8 cellular contexts compared by ENCODE assay signal in the genomic region with DNA sequence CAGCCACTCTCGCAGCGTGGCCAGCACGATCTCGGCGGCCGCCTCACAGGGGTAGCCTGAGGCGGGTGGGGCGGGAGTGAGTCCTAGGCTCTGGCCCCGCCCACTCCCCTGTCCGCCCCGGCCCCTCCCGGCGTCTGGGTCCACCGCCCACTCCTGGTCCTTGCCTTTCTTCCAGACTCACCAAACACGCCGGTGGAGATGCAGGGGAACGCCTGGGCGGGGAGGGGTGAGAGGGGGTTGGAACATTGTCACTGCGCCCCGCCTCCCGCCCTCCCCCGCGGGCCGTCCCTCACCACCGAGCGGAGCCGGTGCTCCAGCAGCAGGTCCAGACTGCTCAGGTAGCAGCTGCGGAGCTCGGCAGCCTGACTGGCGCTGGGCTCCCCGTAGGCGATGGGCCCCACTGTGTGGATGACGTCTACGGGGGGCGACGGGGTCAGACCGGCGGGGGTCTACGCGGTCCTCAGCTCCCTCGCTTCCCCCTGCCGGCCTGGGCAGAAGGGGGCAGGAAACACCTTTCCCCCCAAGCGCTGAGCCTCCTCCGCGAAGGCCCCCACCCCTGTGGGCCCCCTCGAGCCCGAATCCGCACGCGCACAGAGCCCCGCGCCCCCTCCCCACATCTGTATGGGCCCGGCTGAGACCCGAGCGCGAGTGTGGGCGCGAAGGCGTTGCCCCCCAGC. TPM values are rescaled to one million over a fixed set of nuclear protein-coding genes. Genes with fewer than 3 reads are reported as not detected.
A peak's percentile ranks its signal among the peaks of the same experiment; 100 is the strongest.
DNase-seq lines count a peak whose midpoint lies in the region; ATAC-seq and TF ChIP-seq lines count a peak whose summit lies in the region.

No MANE protein-coding gene starts in this region.

- H4K12ac ChIP-seq in trophoblast cell (ENCODE audit: low read depth, low read length) = no peak overlapping the region

- H3K9me2 ChIP-seq in SK-N-SH = no peaks in the 10 kb centered on the region
- H3K9me2 ChIP-seq in Karpas-422 (replicated peaks; ENCODE audit: insufficient read depth, low read length) = no peaks in the 10 kb centered on the region

- H3K4me2 ChIP-seq in SK-N-SH (no peak overlapping the region), trophoblast cell (ENCODE audit: low read length) (peak overlapping the region; percentile 73), Karpas-422 (ENCODE audit: low read depth, low read length, poor library complexity, severe bottlenecking) (no peak overlapping the region)

- H4K20me1 ChIP-seq in SK-N-SH (ENCODE audit: insufficient read depth) = peaks cover 18% of the 10 kb centered on the region
- peaks cover 6% of the 10 kb centered on the region; the same call in 1 of the 2 replicates for H4K20me1 ChIP-seq in Karpas-422 (ENCODE audit: insufficient read depth, low read depth, low read length)

- no peak; the same call in 1 of the 3 replicates for ATAC-seq in SK-N-SH treated with all-trans-retinoic acid at 6 μM for 48 hours

- H3K79me2 ChIP-seq in SK-N-SH (ENCODE audit: insufficient read depth) (peaks cover under 1% of the 10 kb centered on the region; the same call in 1 of the 2 replicates), trophoblast cell (ENCODE audit: control insufficient read depth, insufficient read depth, low read length, poor library complexity) (no peaks in the 10 kb centered on the region), Karpas-422 (ENCODE audit: low read length) (no peaks in the 10 kb centered on the region)

- no peak for TF ChIP-seq CTCF in SK-N-SH (IDR thresholded peaks at IDR 0.05)
- TF ChIP-seq CTCF in esophagus muscularis mucosa (IDR thresholded peaks at IDR 0.05) = no peak
- no peak for TF ChIP-seq CTCF in vagina (IDR thresholded peaks at IDR 0.05)

- POLR2A ChIA-PET in SK-N-SH (lab: Yijun Ruan, JAX) = no interaction called here

- WGBS in SK-N-SH (ENCODE audit: low lambda C conversion rate) = 90% methylated on average over 30 of the region's 59 CpGs
- 9% methylated on average over 20 of the region's 59 CpGs for WGBS in esophagus muscularis mucosa
- WGBS in trophoblast cell (ENCODE audit: extremely low coverage, insufficient coverage, insufficient read length) = no CpG with 5 or more reads among the region's 59 CpGs

- no peak overlapping the region for H2BK120ac ChIP-seq in trophoblast cell (ENCODE audit: insufficient read depth, low read length, poor library complexity)

- no peak for TF ChIP-seq RAD21 in SK-N-SH (IDR thresholded peaks at IDR 0.05; ENCODE audit: low read length)

- H2AFZ ChIP-seq in SK-N-SH (ENCODE audit: low read depth) (no peak overlapping the region), trophoblast cell (ENCODE audit: insufficient read depth, low read length, poor library complexity) (no peak overlapping the region), Karpas-422 (ENCODE audit: low read length) (no peak overlapping the region)

- no peak overlapping the region for H3K18ac ChIP-seq in trophoblast cell (ENCODE audit: low read length)

- H3K36me3 ChIP-seq in SK-N-SH (replicated peaks in 1 of 2; ENCODE audit: control insufficient read depth in 1 of 2, insufficient read depth in 2 of 2, low read length in 1 of 2) (peaks cover 0 to 45% of the 10 kb centered on the region in 2 experiments), esophagus muscularis mucosa (peaks cover 40 to 45% (median 43%) of the 10 kb centered on the region in 4 donors), trophoblast cell (ENCODE audit: control insufficient read depth in 1 of 2, insufficient read depth in 2 of 2, low read length in 2 of 2) (peaks cover 38% of the 10 kb centered on the region in 2 experiments), vagina (peaks cover 0 to 33% of the 10 kb centered on the region in 2 donors), Karpas-422 (ENCODE audit: insufficient read depth, low read length) (peaks cover 3% of the 10 kb centered on the region; the same call in 1 of the 2 replicates)

- H3K27me3 ChIP-seq in SK-N-SH (ENCODE audit: insufficient read depth) = no peaks in the 10 kb centered on the region
- peaks cover 0 to 15% (median 0%) of the 10 kb centered on the region in 4 donors for H3K27me3 ChIP-seq in esophagus muscularis mucosa
- H3K27me3 ChIP-seq in trophoblast cell (ENCODE audit: insufficient read depth, low read length) = no peaks in the 10 kb centered on the region
- H3K27me3 ChIP-seq in vagina = no peaks in the 10 kb centered on the region
- no peaks in the 10 kb centered on the region for H3K27me3 ChIP-seq in Karpas-422 (ENCODE audit: low read length)

- no peaks in the 10 kb centered on the region for H3K79me1 ChIP-seq in trophoblast cell (ENCODE audit: low read length)

- TF ChIP-seq POLR2A in esophagus muscularis mucosa (IDR thresholded peaks at IDR 0.05; ENCODE audit: low read depth) (no peak), vagina (IDR thresholded peaks at IDR 0.05) (no peak)

- DNase-seq in SK-N-SH (peak; percentile 66), activated T-cell treated with anti-CD3 and anti-CD28 coated beads for 1 hour (ENCODE audit: low read depth) (peak; percentile 49), esophagus muscularis mucosa (ENCODE audit: extremely low spot score) (no peak), trophoblast cell (peak; percentile 92 to 93), vagina (ENCODE audit: extremely low spot score in 2 of 2) (no peak), HCEC 1CT (no peak), Karpas-422 (no peak)

- CTCF ChIA-PET in SK-N-SH (lab: Yijun Ruan, JAX) = interaction anchor here (0.6 to 1.9 kb wide), 4 partner anchors 11 to 153 kb away, joined by 3 to 8 read pairs (median 4); no protein-coding TSS in a partner anchor

- no peak overlapping the region for H4K8ac ChIP-seq in trophoblast cell (ENCODE audit: low read depth, low read length)

- no peak for TF ChIP-seq EP300 in SK-N-SH (IDR thresholded peaks at IDR 0.05; ENCODE audit: borderline replicate concordance in 1 of 2, low read depth in 1 of 2, low read length in 1 of 2)
- TF ChIP-seq EP300 in esophagus muscularis mucosa (IDR thresholded peaks at IDR 0.05) = no peak

- H3K23ac ChIP-seq in trophoblast cell (ENCODE audit: low read length) = no peak overlapping the region

- intact Hi-C loops in esophagus muscularis mucosa (cut with DNase I) (loop anchor here (1.0 kb wide), 1 partner anchor 149 kb away; no protein-coding TSS in a partner anchor), vagina (cut with DNase I) (loop anchor here (1.0 kb wide), 1 partner anchor 149 kb away; no protein-coding TSS in a partner anchor)

- no peaks in the 10 kb centered on the region for H3K9me3 ChIP-seq in SK-N-SH
- no peaks in the 10 kb centered on the region for H3K9me3 ChIP-seq in esophagus muscularis mucosa
- peaks cover 2% of the 10 kb centered on the region for H3K9me3 ChIP-seq in trophoblast cell (ENCODE audit: insufficient read depth, low read depth, low read length)
- H3K9me3 ChIP-seq in vagina = no peaks in the 10 kb centered on the region
- no peaks in the 10 kb centered on the region for H3K9me3 ChIP-seq in Karpas-422 (ENCODE audit: low read length)

- no peak overlapping the region for H3K14ac ChIP-seq in trophoblast cell (ENCODE audit: low read length)

- H4K91ac ChIP-seq in trophoblast cell (ENCODE audit: low read depth, low read length) = no peak overlapping the region

- H2BK12ac ChIP-seq in trophoblast cell (ENCODE audit: low read length) = no peak overlapping the region

- H3F3A ChIP-seq in SK-N-SH (replicated peaks; ENCODE audit: insufficient read depth) = no peaks in the 10 kb centered on the region

- H3K27ac ChIP-seq in SK-N-SH (ENCODE audit: low read depth in 2 of 2, low read length in 1 of 2) = no peak overlapping the region
- H3K27ac ChIP-seq in esophagus muscularis mucosa (replicated peaks in 1 of 4) = no peak overlapping the region
- H3K27ac ChIP-seq in trophoblast cell (ENCODE audit: low read depth, low read length) = no peak overlapping the region
- H3K27ac ChIP-seq in vagina = peak overlapping the region; percentile 54
- no peak overlapping the region for H3K27ac ChIP-seq in Karpas-422 (ENCODE audit: low read length)

- H3K4me1 ChIP-seq in SK-N-SH (ENCODE audit: control insufficient read depth in 1 of 2, insufficient read depth in 2 of 2, low read depth in 1 of 2, low read length in 1 of 2) = peaks cover 0 to 2% of the 10 kb centered on the region in 2 experiments; a peak in 1 of 4 replicates
- peaks cover 34 to 48% (median 42%) of the 10 kb centered on the region in 4 donors for H3K4me1 ChIP-seq in esophagus muscularis mucosa
- peaks cover 15% of the 10 kb centered on the region in 2 experiments for H3K4me1 ChIP-seq in trophoblast cell (ENCODE audit: control insufficient read depth in 1 of 2, insufficient read depth in 2 of 2, low read length in 2 of 2)
- peaks cover 44% of the 10 kb centered on the region for H3K4me1 ChIP-seq in vagina
- H3K4me1 ChIP-seq in Karpas-422 (ENCODE audit: low read length) = no peaks in the 10 kb centered on the region

- no peak overlapping the region for H2BK5ac ChIP-seq in trophoblast cell (ENCODE audit: low read depth, low read length, poor library complexity)

- H3K4ac ChIP-seq in trophoblast cell (ENCODE audit: low read depth, low read length) = no peak overlapping the region

- no peak overlapping the region for H3K9ac ChIP-seq in SK-N-SH
- H3K9ac ChIP-seq in trophoblast cell (ENCODE audit: low read length) = no peak overlapping the region
- H3K9ac ChIP-seq in Karpas-422 (ENCODE audit: low read length) = no peak overlapping the region

- H3K4me3 ChIP-seq in SK-N-SH (ENCODE audit: low read depth in 2 of 2, low read length in 1 of 2) (no peak overlapping the region), esophagus muscularis mucosa (peak overlapping the region; percentile 46 to 52 (median 48)), trophoblast cell (ENCODE audit: low read depth, low read length) (peak overlapping the region; percentile 59), vagina (peak overlapping the region; percentile 17 to 41), Karpas-422 (ENCODE audit: low read length) (no peak overlapping the region)

- H2AK5ac ChIP-seq in trophoblast cell (ENCODE audit: low read length) = no peak overlapping the region

RNA-seq across cellular contexts. Expression of gene OTUB1, which starts 13.2 kb away (rescaled TPM):
- 183 and 195 TPM in 2 replicates for polyA plus RNA-seq in SK-N-SH (2012; rRNA removed)
- polyA plus RNA-seq in SK-N-SH (2012; cell fraction: cytosol; rRNA removed) = 76.2 and 109 TPM in 2 replicates
- 446 and 520 TPM in 2 replicates for polyA plus RNA-seq in SK-N-SH (2012; cell fraction: nucleus; rRNA removed)
- total RNA-seq in esophagus muscularis mucosa = 10 to 100 TPM; 57.7 to 70.5 (median 65.4) TPM
- 88.2 and 91.1 TPM in 2 replicates for polyA plus RNA-seq in trophoblast cell (2013)
- 85.0 TPM for total RNA-seq in vagina
- 41.6 and 61.7 TPM in 2 replicates for total RNA-seq in Karpas-422 (2014; rRNA removed; shearing (Covaris generic); ENCODE audit: low replicate concordance)

RNA-seq across cellular contexts. Expression of gene COX8A, which starts 25.1 kb away (rescaled TPM):
- 597 and 824 TPM in 2 replicates for polyA plus RNA-seq in SK-N-SH (2012; rRNA removed)
- 313 and 507 TPM in 2 replicates for polyA plus RNA-seq in SK-N-SH (2012; cell fraction: cytosol; rRNA removed)
- 180 and 321 TPM in 2 replicates for polyA plus RNA-seq in SK-N-SH (2012; cell fraction: nucleus; rRNA removed)
- total RNA-seq in esophagus muscularis mucosa = 100 to 1,000 TPM; 393 to 518 (median 445) TPM
- 385 and 425 TPM in 2 replicates for polyA plus RNA-seq in trophoblast cell (2013)
- total RNA-seq in vagina = 383 TPM
- 574 and 779 TPM in 2 replicates for total RNA-seq in Karpas-422 (2014; rRNA removed; shearing (Covaris generic); ENCODE audit: low replicate concordance)

RNA-seq across cellular contexts. Expression of gene FLRT1, which starts 36.2 kb away (rescaled TPM):
- 0.03 TPM in 2 replicates for polyA plus RNA-seq in SK-N-SH (2012; rRNA removed)
- 0.05 and 0.06 TPM in 2 replicates for polyA plus RNA-seq in SK-N-SH (2012; cell fraction: cytosol; rRNA removed)
- 0.06 and 0.07 TPM in 2 replicates for polyA plus RNA-seq in SK-N-SH (2012; cell fraction: nucleus; rRNA removed)
- total RNA-seq in esophagus muscularis mucosa (1 to 10 TPM; 2.1 to 5.0 (median 3.1) TPM), vagina (0.49 TPM)
- 0.03 TPM in 2 replicates for polyA plus RNA-seq in trophoblast cell (2013)
- not detected in 2 replicates for total RNA-seq in Karpas-422 (2014; rRNA removed; shearing (Covaris generic); ENCODE audit: low replicate concordance)

Comparison
In these comparisons a context has a peak if more than half of its experiments do, and no peak if none do; other contexts are left out.
1. DNase-seq: peak in SK-N-SH (single experiment), activated T-cell treated with anti-CD3 and anti-CD28 coated beads for 1 hour (single experiment) and trophoblast cell (2 of 2); none in esophagus muscularis mucosa (single experiment), vagina (0 of 2), HCEC 1CT (single experiment) and Karpas-422 (single experiment).
2. H3K4me3 ChIP-seq: peak in esophagus muscularis mucosa (4 of 4), trophoblast cell (single experiment) and vagina (2 of 2); none in SK-N-SH (0 of 2) and Karpas-422 (single experiment).